21 cellular contexts compared by ENCODE assay signal in genomic region chr6:90846824-90847223, GRCh38.
DNase-seq lines count a peak whose midpoint lies in the region; ATAC-seq and TF ChIP-seq lines count a peak whose summit lies in the region.
"Had no signal": no experiment of that assay in that cellular context is flagged by ENCODE, and none has a peak within 500 bp of the region (broad histone marks: within the 10 kb centered on the region; RNA-seq: fewer than 3 reads in every experiment).

No MANE protein-coding gene starts in this region.

- intact Hi-C loops in Right ventricle myocardium superior (cut with DNase I) = no loop called here

- POLR2A ChIA-PET in RWPE1 (lab: Yijun Ruan, JAX; ENCODE audit: low non-redundant PET) = no interaction called here

- H3K27ac ChIP-seq in RWPE1 = no peak overlapping the region
- H3K27ac ChIP-seq: heart right ventricle, left lung, transverse colon had no signal

- ATAC-seq in Right ventricle myocardium superior (ENCODE audit: poor library complexity) = no peak
- ATAC-seq: activated CD8-positive, alpha-beta T cell treated with anti-CD3 and anti-CD28 coated beads for 36 hours; heart right ventricle; left lung had no signal

- CTCF ChIA-PET in RWPE1 (lab: Yijun Ruan, JAX) = interaction anchor here (0.7 kb wide), 1 partner anchor 30 kb away, joined by 3 read pairs; no protein-coding TSS in a partner anchor

- TF ChIP-seq CTCF in RWPE1 (conservative IDR thresholded peaks at IDR 0.05; ENCODE audit: low read depth) (0 out of 2 replicates have a peak, but pooled peaks have one; percentile 14), GM13977 (IDR thresholded peaks at IDR 0.05; ENCODE audit: extremely low read depth, insufficient read depth, missing control alignments) (no peak)

- DNase-seq in DMS153 (lab: John Stamatoyannopoulos, UW) (peak; percentile 12), ELR (ENCODE audit: low read depth) (peak; percentile 12), RWPE1 (ENCODE audit: low spot score) (peak; percentile 53), iris pigment epithelial cell (ENCODE audit: low read depth) (peak; percentile 2), HCEC 1CT (no peak), GM13977 (ENCODE audit: low spot score) (no peak), Right ventricle myocardium superior (no peak)
- DNase-seq: activated CD4-positive, alpha-beta T cell treated with anti-CD3 and anti-CD28 coated beads for 1 hour; activated CD8-positive, alpha-beta T cell treated with anti-CD3 and anti-CD28 coated beads for 36 hours; activated naive CD8-positive, alpha-beta T cell treated with anti-CD3 and anti-CD28 coated beads for 36 hours; CD4-positive, alpha-beta memory T cell; DMS79 treated with DMSO at 0.1 percent for 48 hours; dorsolateral prefrontal cortex; heart right ventricle; left lung; naive B cell; NCI-H1092 treated with DMSO at 0.1 percent for 48 hours; NCI-H2081; OCI-M1; SIG-M5; transverse colon had no signal

- in situ Hi-C loops in GM13977 (cut with MboI; ENCODE audit: low pct_unique_long_range_greater_than_20kb, low sequenced_read_pairs, unreplicated experiment) = no loop called here

Comparison
In these comparisons a context has a peak if more than half of its experiments do, and no peak if none do; other contexts are left out.
1. DNase-seq: peak in DMS153 (single experiment), ELR (single experiment), RWPE1 (single experiment) and iris pigment epithelial cell (single experiment); none in HCEC 1CT (single experiment), GM13977 (single experiment) and Right ventricle myocardium superior (single experiment).